Comparison of ENCODE assay signal across 1 cellular context in genomic region chr5:160175438-160176218, GRCh38.
TF ChIP-seq lines count a peak whose summit lies in the region.

No MANE protein-coding gene starts in this region.

TF ChIP-seq in IMR-90, 13 proteins besides CTCF, POLR2A, EP300 and RAD21:
- TF ChIP-seq, protein P1, sequence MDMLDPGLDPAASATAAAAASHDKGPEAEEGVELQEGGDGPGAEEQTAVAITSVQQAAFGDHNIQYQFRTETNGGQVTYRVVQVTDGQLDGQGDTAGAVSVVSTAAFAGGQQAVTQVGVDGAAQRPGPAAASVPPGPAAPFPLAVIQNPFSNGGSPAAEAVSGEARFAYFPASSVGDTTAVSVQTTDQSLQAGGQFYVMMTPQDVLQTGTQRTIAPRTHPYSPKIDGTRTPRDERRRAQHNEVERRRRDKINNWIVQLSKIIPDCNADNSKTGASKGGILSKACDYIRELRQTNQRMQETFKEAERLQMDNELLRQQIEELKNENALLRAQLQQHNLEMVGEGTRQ (IDR thresholded peaks at IDR 0.05; ENCODE audit: low read depth, low read length) = peak; percentile 42
- TF ChIP-seq FOS (IDR thresholded peaks at IDR 0.05; ENCODE audit: low read depth, low read length) = no peak
